In the genomic region with DNA sequence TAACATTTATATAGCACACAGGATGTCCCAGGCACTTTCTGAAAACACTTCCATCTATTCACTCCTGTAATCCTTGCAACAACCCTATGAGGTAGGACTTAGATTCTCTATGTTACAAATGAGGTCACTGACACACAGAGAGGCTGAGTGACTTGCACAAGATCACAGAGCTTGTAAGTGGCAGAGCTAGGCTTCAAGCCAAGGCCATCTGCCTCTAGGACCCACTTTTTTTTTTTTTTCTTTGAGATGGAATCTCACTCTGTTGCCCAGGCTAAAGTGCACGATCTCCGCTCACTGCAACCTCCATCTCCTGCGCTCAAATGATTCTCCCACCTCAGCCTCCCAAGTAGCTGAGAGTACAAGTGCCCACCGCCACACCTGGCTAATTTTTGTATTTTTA, we compare ENCODE assay signal across 11 cellular contexts. TPM values are rescaled to one million over a fixed set of nuclear protein-coding genes. Genes with fewer than 3 reads are reported as not detected.
A peak's percentile ranks its signal among the peaks of the same experiment; 100 is the strongest.
DNase-seq lines count a peak whose midpoint lies in the region; ATAC-seq and TF ChIP-seq lines count a peak whose summit lies in the region.
"Had no signal": no experiment of that assay in that cellular context is flagged by ENCODE, and none has a peak within 500 bp of the region (broad histone marks: within the 10 kb centered on the region; RNA-seq: fewer than 3 reads in every experiment).

No MANE protein-coding gene starts in this region.

- H3K9me2 ChIP-seq in OCI-LY1 (ENCODE audit: low read depth, low read length): no peaks in the 10 kb centered on the region

- no peaks in the 10 kb centered on the region for H3K79me2 ChIP-seq in OCI-LY1 (ENCODE audit: insufficient read depth, low read length)

- peaks cover 1% of the 10 kb centered on the region for H3K36me3 Mint-ChIP-seq in activated CD8-positive, alpha-beta memory T cell treated with anti-CD3 and anti-CD28 coated beads, Interleukin-2, amount 10 ng/mL, durations not matched to agents 7 days and 5 days
- H3K36me3 Mint-ChIP-seq in activated naive CD8-positive, alpha-beta T cell treated with anti-CD3 and anti-CD28 coated beads, Interleukin-2, amount 10 ng/mL, durations not matched to agents 7 days and 5 days: no peaks in the 10 kb centered on the region
- no peaks in the 10 kb centered on the region for H3K36me3 Mint-ChIP-seq in stimulated activated naive B cell treated with anti-CD40 and anti-IgM and Interleukin-4, amounts not matched to agents 10 μg/mL and 1 μg/mL and 100 μg/mL, for 72 hours

- no peak overlapping the region for H2AFZ ChIP-seq in OCI-LY1 (ENCODE audit: low read length)

- no peaks in the 10 kb centered on the region for H3K9me3 Mint-ChIP-seq in activated CD8-positive, alpha-beta memory T cell treated with anti-CD3 and anti-CD28 coated beads, Interleukin-2, amount 10 ng/mL, durations not matched to agents 7 days and 5 days (ENCODE audit: low read depth)
- no peaks in the 10 kb centered on the region for H3K9me3 Mint-ChIP-seq in activated naive CD8-positive, alpha-beta T cell treated with anti-CD3 and anti-CD28 coated beads, Interleukin-2, amount 10 ng/mL, durations not matched to agents 7 days and 5 days
- H3K9me3 Mint-ChIP-seq in stimulated activated naive B cell treated with anti-CD40 and anti-IgM and Interleukin-4, amounts not matched to agents 10 μg/mL and 1 μg/mL and 100 μg/mL, for 72 hours: no peaks in the 10 kb centered on the region
- H3K9me3 Mint-ChIP-seq: nephron had no signal

- peaks cover 3% of the 10 kb centered on the region; the same call in 1 of the 2 replicates for H3F3A ChIP-seq in OCI-LY1 (ENCODE audit: insufficient read depth, low read length)

- peak overlapping the region; percentile 96 for H3K27ac ChIP-seq in OCI-LY1 (ENCODE audit: low read depth, low read length, poor library complexity, severe bottlenecking)
- H3K27ac ChIP-seq: colonic mucosa had no signal

- H3K4me3 ChIP-seq in OCI-LY1 (ENCODE audit: low read depth, low read length, poor library complexity, severe bottlenecking): no peak overlapping the region
- H3K4me3 ChIP-seq: colonic mucosa had no signal

- no peaks in the 10 kb centered on the region for H3K36me3 ChIP-seq in OCI-LY1 (ENCODE audit: insufficient read depth, low read length)
- H3K36me3 ChIP-seq: colonic mucosa had no signal

- H3K27me3 Mint-ChIP-seq in activated CD8-positive, alpha-beta memory T cell treated with anti-CD3 and anti-CD28 coated beads, Interleukin-2, amount 10 ng/mL, durations not matched to agents 7 days and 5 days: no peaks in the 10 kb centered on the region
- no peaks in the 10 kb centered on the region for H3K27me3 Mint-ChIP-seq in activated naive CD8-positive, alpha-beta T cell treated with anti-CD3 and anti-CD28 coated beads, Interleukin-2, amount 10 ng/mL, durations not matched to agents 7 days and 5 days
- H3K27me3 Mint-ChIP-seq in stimulated activated naive B cell treated with anti-CD40 and anti-IgM and Interleukin-4, amounts not matched to agents 10 μg/mL and 1 μg/mL and 100 μg/mL, for 72 hours: no peaks in the 10 kb centered on the region

- H3K27ac Mint-ChIP-seq in activated CD8-positive, alpha-beta memory T cell treated with anti-CD3 and anti-CD28 coated beads, Interleukin-2, amount 10 ng/mL, durations not matched to agents 7 days and 5 days: peak overlapping the region; percentile 95
- peak overlapping the region; percentile 95 for H3K27ac Mint-ChIP-seq in activated naive CD8-positive, alpha-beta T cell treated with anti-CD3 and anti-CD28 coated beads, Interleukin-2, amount 10 ng/mL, durations not matched to agents 7 days and 5 days
- peak overlapping the region; percentile 84 for H3K27ac Mint-ChIP-seq in stimulated activated naive B cell treated with anti-CD40 and anti-IgM and Interleukin-4, amounts not matched to agents 10 μg/mL and 1 μg/mL and 100 μg/mL, for 72 hours
- H3K27ac Mint-ChIP-seq: nephron had no signal

- no peak for TF ChIP-seq CTCF in OCI-LY1 (IDR thresholded peaks at IDR 0.05; ENCODE audit: low read length)

- no peak overlapping the region for H3K4me3 Mint-ChIP-seq in activated CD8-positive, alpha-beta memory T cell treated with anti-CD3 and anti-CD28 coated beads, Interleukin-2, amount 10 ng/mL, durations not matched to agents 7 days and 5 days
- H3K4me3 Mint-ChIP-seq in activated naive CD8-positive, alpha-beta T cell treated with anti-CD3 and anti-CD28 coated beads, Interleukin-2, amount 10 ng/mL, durations not matched to agents 7 days and 5 days: peak overlapping the region; percentile 57
- no peak overlapping the region for H3K4me3 Mint-ChIP-seq in stimulated activated naive B cell treated with anti-CD40 and anti-IgM and Interleukin-4, amounts not matched to agents 10 μg/mL and 1 μg/mL and 100 μg/mL, for 72 hours
- H3K4me3 Mint-ChIP-seq: nephron had no signal

- POLR2A ChIA-PET in activated naive CD8-positive, alpha-beta T cell treated with anti-CD3 and anti-CD28 coated beads, Interleukin-2, amount 10 ng/mL, durations not matched to agents 7 days and 5 days (lab: Charles Lee): interaction anchor here (0.5 to 2.5 kb wide), 12 partner anchors 9 to 837 kb away, joined by 3 to 6 read pairs (median 4); a partner anchor contains a TSS

- no peaks in the 10 kb centered on the region for H4K20me1 ChIP-seq in OCI-LY1 (ENCODE audit: insufficient read depth, low read length)

- H3K9me3 ChIP-seq in OCI-LY1 (ENCODE audit: low read length): no peaks in the 10 kb centered on the region
- H3K9me3 ChIP-seq: colonic mucosa had no signal

- peak overlapping the region; percentile 31 for H3K4me2 ChIP-seq in OCI-LY1 (ENCODE audit: low read length)

- H3K4me1 Mint-ChIP-seq in activated CD8-positive, alpha-beta memory T cell treated with anti-CD3 and anti-CD28 coated beads, Interleukin-2, amount 10 ng/mL, durations not matched to agents 7 days and 5 days: peaks cover 47% of the 10 kb centered on the region
- H3K4me1 Mint-ChIP-seq in activated naive CD8-positive, alpha-beta T cell treated with anti-CD3 and anti-CD28 coated beads, Interleukin-2, amount 10 ng/mL, durations not matched to agents 7 days and 5 days: peaks cover 32% of the 10 kb centered on the region
- peaks cover 30 to 61% of the 10 kb centered on the region in 2 donors for H3K4me1 Mint-ChIP-seq in stimulated activated naive B cell treated with anti-CD40 and anti-IgM and Interleukin-4, amounts not matched to agents 10 μg/mL and 1 μg/mL and 100 μg/mL, for 72 hours

- ATAC-seq in activated CD8-positive, alpha-beta memory T cell treated with anti-CD3 and anti-CD28 coated beads, Interleukin-2, amount 10 ng/mL, durations not matched to agents 7 days and 5 days: peak; percentile 7
- peak; percentile 13 for ATAC-seq in activated naive CD8-positive, alpha-beta T cell treated with anti-CD3 and anti-CD28 coated beads, Interleukin-2, amount 10 ng/mL, durations not matched to agents 7 days and 5 days (ENCODE audit: low read depth)
- ATAC-seq in stimulated activated naive B cell treated with anti-CD40 and anti-IgM and Interleukin-4, amounts not matched to agents 10 μg/mL and 1 μg/mL and 100 μg/mL, for 72 hours (replicated peaks): no peak

- H3K27me3 ChIP-seq in OCI-LY1 (ENCODE audit: insufficient read depth, low read length): no peaks in the 10 kb centered on the region
- H3K27me3 ChIP-seq: colonic mucosa had no signal

- CTCF ChIA-PET in activated CD8-positive, alpha-beta memory T cell treated with anti-CD3 and anti-CD28 coated beads, Interleukin-2, amount 10 ng/mL, durations not matched to agents 7 days and 5 days (lab: Charles Lee): interaction anchor here (0.8 to 3.1 kb wide), 10 partner anchors 14 to 71 kb away, joined by 3 to 17 read pairs (median 3); no protein-coding TSS in a partner anchor

- peaks cover 35% of the 10 kb centered on the region for H3K4me1 ChIP-seq in OCI-LY1 (ENCODE audit: insufficient read depth, low read length, severe bottlenecking)

- DNase-seq in activated CD8-positive, alpha-beta memory T cell treated with anti-CD3 and anti-CD28 coated beads, Interleukin-2, amount 10 ng/mL, durations not matched to agents 7 days and 5 days: no peak
- no peak for DNase-seq in activated CD8-positive, alpha-beta memory T cell treated with anti-CD3 and anti-CD28 coated beads, Interleukin-2, amount 50 U/mL, for 48 hours
- no peak for DNase-seq in activated naive CD8-positive, alpha-beta T cell treated with anti-CD3 and anti-CD28 coated beads, Interleukin-2, amount 10 ng/mL, durations not matched to agents 7 days and 5 days
- no peak for DNase-seq in stimulated activated naive B cell treated with anti-CD40 and anti-IgM and Interleukin-4, amounts not matched to agents 10 μg/mL and 1 μg/mL and 100 μg/mL, for 72 hours
- DNase-seq in SHP77 treated with DMSO at 0.1 percent for 48 hours (lab: John Stamatoyannopoulos, UW) (no peak), AG20443 (ENCODE audit: low spot score) (no peak)
- DNase-seq in activated CD8-positive, alpha-beta memory T cell treated with anti-CD3 and anti-CD28 coated beads for 24 hours: no peak
- DNase-seq: colonic mucosa, NCI-H1105 had no signal

- peak overlapping the region; percentile 56 for H3K9ac ChIP-seq in OCI-LY1 (ENCODE audit: low read length)

RNA-seq across cellular contexts. Expression of a gene that starts 18.4 kb away (rescaled TPM):
- total RNA-seq in activated CD8-positive, alpha-beta memory T cell treated with anti-CD3 and anti-CD28 coated beads, Interleukin-2, amount 10 ng/mL, durations not matched to agents 7 days and 5 days: 100 to 1,000 TPM; 695 to 913 TPM
- total RNA-seq in activated naive CD8-positive, alpha-beta T cell treated with anti-CD3 and anti-CD28 coated beads, Interleukin-2, amount 10 ng/mL, durations not matched to agents 7 days and 5 days: 100 to 1,000 TPM; 803 to 821 TPM

Comparison
In these comparisons a context has a peak if more than half of its experiments do, and no peak if none do; other contexts are left out.
1. ATAC-seq: peak in activated CD8-positive, alpha-beta memory T cell treated with anti-CD3 and anti-CD28 coated beads, Interleukin-2, amount 10 ng/mL, durations not matched to agents 7 days and 5 days (single experiment) and activated naive CD8-positive, alpha-beta T cell treated with anti-CD3 and anti-CD28 coated beads, Interleukin-2, amount 10 ng/mL, durations not matched to agents 7 days and 5 days (single experiment); none in stimulated activated naive B cell treated with anti-CD40 and anti-IgM and Interleukin-4, amounts not matched to agents 10 μg/mL and 1 μg/mL and 100 μg/mL, for 72 hours (0 of 2).
2. Peak in every context shown above with its lines, with median percentiles within 50 percentile points of each other: H3K27ac Mint-ChIP-seq.